In genomic region chr11:17972987-17973386, GRCh38 we compare ENCODE assay signal across 8 cellular contexts. TPM values are rescaled to one million over a fixed set of nuclear protein-coding genes. Genes with fewer than 3 reads are reported as not detected.
DNase-seq lines count a peak whose midpoint lies in the region; ATAC-seq, FAIRE-seq and TF ChIP-seq lines count a peak whose summit lies in the region.

No MANE protein-coding gene starts in this region.

- no peak overlapping the region for H3K27ac ChIP-seq in aorta (ENCODE audit: low read depth in 1 of 2, low read length in 2 of 2)

- H3K36me3 ChIP-seq in bronchial epithelial cell (ENCODE audit: control insufficient read depth, insufficient read depth, low read length) (no peaks in the 10 kb centered on the region), aorta (ENCODE audit: control insufficient read depth in 1 of 2, insufficient read depth in 2 of 2, low read length in 1 of 2) (no peaks in the 10 kb centered on the region)

- peak; percentile 78 for TF ChIP-seq CTCF in bronchial epithelial cell (IDR thresholded peaks at IDR 0.05; ENCODE audit: insufficient read depth, low read length, severe bottlenecking)

- H3K4me3 ChIP-seq in bronchial epithelial cell (ENCODE audit: low read depth, low read length) (no peak overlapping the region), aorta (ENCODE audit: low read length in 2 of 2) (no peak overlapping the region)

- ATAC-seq in left lobe of liver (peak; percentile 78), aorta (ENCODE audit: low FRiP score) (peak; percentile 77), GM18907 (IDR thresholded peaks at IDR 0.05; ENCODE audit: unreplicated experiment) (no peak)

- H3K27me3 ChIP-seq in bronchial epithelial cell (ENCODE audit: control insufficient read depth, insufficient read depth, low read length) (no peaks in the 10 kb centered on the region), aorta (ENCODE audit: control insufficient read depth in 1 of 2, insufficient read depth in 2 of 2, low read length in 1 of 2) (no peaks in the 10 kb centered on the region)

- intact Hi-C loops in aorta (cut with DNase I) = loop anchor here in 1 of 2 donors (5.0 to 10.0 kb wide), 2 partner anchors 208 to 376 kb away; no protein-coding TSS in a partner anchor

- no peaks in the 10 kb centered on the region for H3K4me1 ChIP-seq in aorta (ENCODE audit: control insufficient read depth in 1 of 2, insufficient read depth in 2 of 2, low read length in 2 of 2)

- peak; percentile 83 for DNase-seq in GM04504 (ENCODE audit: low read depth)
- peak; percentile 59 for DNase-seq in NCI-H1694 treated with DMSO at 0.1 percent for 48 hours (lab: John Stamatoyannopoulos, UW)
- DNase-seq in bronchial epithelial cell (ENCODE audit: low read depth) = peak; percentile 97
- DNase-seq in left lobe of liver (ENCODE audit: low spot score) = no peak
- peak; percentile 75 to 76 for DNase-seq in aorta
- DNase-seq in kidney glomerular epithelial cell (lab: John Stamatoyannopoulos, UW) = no peak
- DNase-seq in midbrain (lab: John Stamatoyannopoulos, UW) = no peak

- no peaks in the 10 kb centered on the region for H3K9me3 ChIP-seq in aorta (ENCODE audit: control insufficient read depth, low read length)

- 8 to 9% methylated on average over 5 of the region's 5 CpGs for WGBS in aorta, 2 donors

- peak; percentile 95 for FAIRE-seq in bronchial epithelial cell (lab: Jason Lieb, UNC)

RNA-seq across cellular contexts. Expression of gene SERGEF, which starts 39.9 kb away (rescaled TPM):
- total RNA-seq in bronchial epithelial cell (29.2 and 31.1 TPM in 2 replicates), left lobe of liver (13.7 TPM), aorta (10 to 100 TPM; 43.1 to 48.3 TPM)
- polyA plus RNA-seq in aorta = 100 to 1,000 TPM in 1 of 2 donors, 10 to 100 TPM in 1; 97.3 to 137 TPM

Comparison
In these comparisons a context has a peak if more than half of its experiments do, and no peak if none do; other contexts are left out.
1. DNase-seq: peak in GM04504 (single experiment), NCI-H1694 treated with DMSO at 0.1 percent for 48 hours (single experiment), bronchial epithelial cell (single experiment) and aorta (2 of 2); none in left lobe of liver (single experiment), kidney glomerular epithelial cell (single experiment) and midbrain (single experiment).